20 cellular contexts compared by ENCODE assay signal in the genomic region with DNA sequence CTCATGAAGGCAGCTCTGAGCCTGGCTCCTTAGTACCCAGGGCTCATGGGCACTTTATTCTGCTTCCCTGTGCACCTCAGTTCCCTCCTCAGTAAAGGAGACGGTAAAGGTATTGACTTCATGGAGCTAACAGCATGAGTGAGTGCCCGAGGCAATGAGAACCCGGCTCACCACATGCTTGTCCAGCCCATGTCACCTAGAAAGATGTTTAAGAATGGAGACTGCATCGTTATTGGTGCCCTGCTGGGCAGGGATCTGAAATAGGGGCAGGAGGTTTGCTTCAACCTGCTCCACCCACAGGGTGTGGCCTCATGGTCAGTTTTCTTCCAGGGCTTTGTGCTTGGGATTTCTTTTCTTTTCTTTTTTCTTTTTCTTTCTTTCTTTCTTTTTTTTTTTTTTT. TPM values are rescaled to one million over a fixed set of nuclear protein-coding genes. Genes with fewer than 3 reads are reported as not detected.
DNase-seq lines count a peak whose midpoint lies in the region; ATAC-seq and TF ChIP-seq lines count a peak whose summit lies in the region.
"Had no signal": no experiment of that assay in that cellular context is flagged by ENCODE, and none has a peak within 500 bp of the region (broad histone marks: within the 10 kb centered on the region; RNA-seq: fewer than 3 reads in every experiment).

No MANE protein-coding gene starts in this region.

- ATAC-seq in activated naive CD8-positive, alpha-beta T cell treated with anti-CD3 and anti-CD28 coated beads, Interleukin-2, amount 50 U/mL, for 24 hours: no peak
- peak; percentile 20 for ATAC-seq in left colon
- ATAC-seq in thoracic aorta (ENCODE audit: insufficient number of reproducible peaks, low FRiP score, low read depth): no peak
- no peak for ATAC-seq in HG03139 (IDR thresholded peaks at IDR 0.05; ENCODE audit: unreplicated experiment)
- ATAC-seq: HepG2 had no signal

- H3K27me3 Mint-ChIP-seq in activated naive CD8-positive, alpha-beta T cell treated with anti-CD3 and anti-CD28 coated beads, Interleukin-2, amount 50 U/mL, for 24 hours: no peaks in the 10 kb centered on the region
- no peaks in the 10 kb centered on the region for H3K27me3 Mint-ChIP-seq in activated naive CD8-positive, alpha-beta T cell treated with anti-CD3 and anti-CD28 coated beads for 36 hours

- H3K27ac ChIP-seq in thoracic aorta: peak overlapping the region; percentile 45 to 48
- H3K27ac ChIP-seq: BLaER1 treated with 17β-estradiol and CSF1 and Interleukin-3, amounts not matched to agents 10 nM and 100 nM; KMS-11 had no signal

- H3K36me3 ChIP-seq in thoracic aorta: peaks cover 21% of the 10 kb centered on the region

- TF ChIP-seq CTCF in thoracic aorta (IDR thresholded peaks at IDR 0.05): no peak

- peak overlapping the region; percentile 22 for H3K27ac Mint-ChIP-seq in activated naive CD8-positive, alpha-beta T cell treated with anti-CD3 and anti-CD28 coated beads, Interleukin-2, amount 50 U/mL, for 24 hours
- H3K27ac Mint-ChIP-seq in activated naive CD8-positive, alpha-beta T cell treated with anti-CD3 and anti-CD28 coated beads for 36 hours: no peak overlapping the region

- no peak overlapping the region for H3K4me3 Mint-ChIP-seq in activated naive CD8-positive, alpha-beta T cell treated with anti-CD3 and anti-CD28 coated beads, Interleukin-2, amount 50 U/mL, for 24 hours
- H3K4me3 Mint-ChIP-seq in activated naive CD8-positive, alpha-beta T cell treated with anti-CD3 and anti-CD28 coated beads for 36 hours: no peak overlapping the region

- intact Hi-C loops in left colon (cut with DNase I, micrococcal nuclease): no loop called here

- no peaks in the 10 kb centered on the region for H3K9me3 ChIP-seq in thoracic aorta
- H3K9me3 ChIP-seq: BLaER1 treated with 17β-estradiol and CSF1 and Interleukin-3, amounts not matched to agents 10 nM and 100 nM had no signal

- H3K4me3 ChIP-seq in thoracic aorta: no peak overlapping the region
- H3K4me3 ChIP-seq: BLaER1 treated with 17β-estradiol and CSF1 and Interleukin-3, amounts not matched to agents 10 nM and 100 nM had no signal

- no peaks in the 10 kb centered on the region for H3K27me3 ChIP-seq in thoracic aorta (replicated peaks; ENCODE audit: insufficient read depth)
- H3K27me3 ChIP-seq: BLaER1 treated with 17β-estradiol and CSF1 and Interleukin-3, amounts not matched to agents 10 nM and 100 nM had no signal

- no peak for DNase-seq in activated naive CD8-positive, alpha-beta T cell treated with anti-CD3 and anti-CD28 coated beads, Interleukin-2, amount 50 U/mL, for 24 hours
- no peak for DNase-seq in activated naive CD8-positive, alpha-beta T cell treated with anti-CD3 and anti-CD28 coated beads for 36 hours
- DNase-seq in NCI-H146 treated with DMSO at 0.1 percent for 48 hours (lab: John Stamatoyannopoulos, UW; ENCODE audit: unreplicated experiment): peak; percentile 2
- no peak for DNase-seq in left colon
- DNase-seq in thoracic aorta (ENCODE audit: low spot score): no peak
- DNase-seq in epidermal melanocyte (ENCODE audit: insufficient read length, low spot score): no peak
- DNase-seq in stimulated activated CD8-positive, alpha-beta memory T cell treated with anti-CD3 and anti-CD28 coated beads, Interleukin-4, amount 100 ng/mL, for 48 hours: no peak
- DNase-seq: 8988T, DMS 273 treated with DMSO at 0.1 percent for 48 hours, GOT3, NCI-H1436, NCI-H2081, NCI-H510A, NCI-H82, Right ventricle myocardium superior had no signal

- H3K36me3 Mint-ChIP-seq in activated naive CD8-positive, alpha-beta T cell treated with anti-CD3 and anti-CD28 coated beads, Interleukin-2, amount 50 U/mL, for 24 hours (ENCODE audit: low read depth): peaks cover 23% of the 10 kb centered on the region
- H3K36me3 Mint-ChIP-seq in activated naive CD8-positive, alpha-beta T cell treated with anti-CD3 and anti-CD28 coated beads for 36 hours: peaks cover 12% of the 10 kb centered on the region

- H3K9me3 Mint-ChIP-seq in activated naive CD8-positive, alpha-beta T cell treated with anti-CD3 and anti-CD28 coated beads, Interleukin-2, amount 50 U/mL, for 24 hours: no peaks in the 10 kb centered on the region
- no peaks in the 10 kb centered on the region for H3K9me3 Mint-ChIP-seq in activated naive CD8-positive, alpha-beta T cell treated with anti-CD3 and anti-CD28 coated beads for 36 hours

- peaks cover 16 to 51% of the 10 kb centered on the region in 2 donors for H3K4me1 ChIP-seq in thoracic aorta (ENCODE audit: control insufficient read depth in 1 of 2, low read depth in 2 of 2)

- H3K4me1 Mint-ChIP-seq in activated naive CD8-positive, alpha-beta T cell treated with anti-CD3 and anti-CD28 coated beads, Interleukin-2, amount 50 U/mL, for 24 hours: peaks cover 39% of the 10 kb centered on the region
- peaks cover 21% of the 10 kb centered on the region for H3K4me1 Mint-ChIP-seq in activated naive CD8-positive, alpha-beta T cell treated with anti-CD3 and anti-CD28 coated beads for 36 hours

RNA-seq across cellular contexts. Expression of a gene that starts 7.0 kb away (rescaled TPM):
- total RNA-seq in activated naive CD8-positive, alpha-beta T cell treated with anti-CD3 and anti-CD28 coated beads for 36 hours: under 1 TPM in 1 of 2 experiments, not detected in 1; 0.14 TPM
- total RNA-seq in left colon: 1 to 10 TPM in 1 of 2 donors, under 1 TPM in 1; 0.59 to 1.2 TPM
- 10 to 100 TPM; 10.8 TPM for total RNA-seq in thoracic aorta
- total RNA-seq: M059J had no signal

Comparison
In these comparisons a context has a peak if more than half of its experiments do, and no peak if none do; other contexts are left out.
1. RNA of a gene that starts 7.0 kb away (total RNA-seq): 10.8 TPM in thoracic aorta; 0.59 to 1.2 TPM in left colon and 0.14 TPM in activated naive CD8-positive, alpha-beta T cell treated with anti-CD3 and anti-CD28 coated beads for 36 hours; every median in the first group is over 4 times any median in the second.